17 cellular contexts compared by ENCODE assay signal in the genomic region with DNA sequence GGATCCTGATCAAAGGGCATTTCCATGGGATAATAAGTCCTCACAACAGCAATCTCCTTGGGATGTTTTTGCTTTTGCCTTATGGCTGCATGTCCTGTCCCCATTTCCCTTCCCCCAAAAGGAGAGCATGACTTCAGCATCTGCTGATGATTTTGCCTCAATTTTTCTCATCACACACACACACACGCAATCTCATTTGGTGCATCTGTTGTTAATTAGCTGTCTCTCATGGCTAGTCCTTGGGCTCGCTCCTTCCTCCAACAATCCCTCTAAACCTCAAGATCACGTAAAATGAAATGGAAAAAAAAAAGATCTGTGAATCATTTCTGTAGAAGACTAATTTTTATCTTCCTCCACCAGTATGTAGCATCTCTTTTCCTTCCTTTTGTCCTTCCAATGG.
DNase-seq lines count a peak whose midpoint lies in the region; ATAC-seq and TF ChIP-seq lines count a peak whose summit lies in the region.
"Had no signal": no experiment of that assay in that cellular context is flagged by ENCODE, and none has a peak within 500 bp of the region (broad histone marks: within the 10 kb centered on the region; RNA-seq: fewer than 3 reads in every experiment).

No MANE protein-coding gene starts in this region.

- peak; percentile 38 for DNase-seq in AG20443 (ENCODE audit: low spot score)
- DNase-seq in HCEC 1CT = peak; percentile 37
- DNase-seq in adipocyte (ENCODE audit: low read depth) = peak; percentile 71
- DNase-seq in foreskin fibroblast = peak; percentile 77 to 89
- DNase-seq in OCI-M1 (lab: John Stamatoyannopoulos, UW) = no peak
- no peak for DNase-seq in natural killer cell treated with Interleukin-12 subunit alpha and Interleukin-12 subunit beta and Interleukin-15 and Interleukin-18, amount 100 ng/mL, for 72 hours (ENCODE audit: low spot score)
- DNase-seq: NCI-H1436 treated with DMSO at 0.1 percent for 48 hours, NCI-H2107, NCI-H345, NCI-H526 treated with DMSO at 0.1 percent for 48 hours, PC-9 had no signal

- H3K36me3 Mint-ChIP-seq in natural killer cell treated with Interleukin-12 subunit alpha and Interleukin-12 subunit beta and Interleukin-15 and Interleukin-18, amount 100 ng/mL, for 72 hours = no peaks in the 10 kb centered on the region
- H3K36me3 Mint-ChIP-seq: IgD-negative memory B cell had no signal

- H3K9me3 ChIP-seq in adipocyte (ENCODE audit: control insufficient read depth, low read length) = peaks cover 2% of the 10 kb centered on the region
- H3K9me3 ChIP-seq: A549; BLaER1 treated with 17β-estradiol and CSF1 and Interleukin-3, amounts not matched to agents 10 nM and 100 nM; HAP-1 had no signal

- no peak for TF ChIP-seq CTCF in foreskin fibroblast (IDR thresholded peaks at IDR 0.05; ENCODE audit: low read depth, low read length)

- peaks cover 7% of the 10 kb centered on the region for H3K27me3 ChIP-seq in adipocyte (replicated peaks; ENCODE audit: control insufficient read depth, insufficient read depth, low read length)

- H3K4me3 ChIP-seq in adipocyte (ENCODE audit: low read length) (no peak overlapping the region), foreskin fibroblast (ENCODE audit: low read depth in 1 of 2, low read length in 2 of 2) (no peak overlapping the region)
- H3K4me3 ChIP-seq: A549; BLaER1 treated with 17β-estradiol and CSF1 and Interleukin-3, amounts not matched to agents 10 nM and 100 nM; GM12878; HAP-1; PC-9 had no signal

- no peak for ATAC-seq in natural killer cell treated with Interleukin-12 subunit alpha and Interleukin-12 subunit beta and Interleukin-15 and Interleukin-18, amount 100 ng/mL, for 72 hours
- ATAC-seq in GM21381 (IDR thresholded peaks at IDR 0.05; ENCODE audit: unreplicated experiment) = no peak
- ATAC-seq: A549, GM12878 had no signal

- H3K4me3 Mint-ChIP-seq in natural killer cell treated with Interleukin-12 subunit alpha and Interleukin-12 subunit beta and Interleukin-15 and Interleukin-18, amount 100 ng/mL, for 72 hours = no peak overlapping the region
- H3K4me3 Mint-ChIP-seq: IgD-negative memory B cell had no signal

- no peaks in the 10 kb centered on the region for H3K4me1 ChIP-seq in adipocyte (ENCODE audit: control insufficient read depth, insufficient read depth, low read length)
- H3K4me1 ChIP-seq: HAP-1 had no signal

- H3K9ac ChIP-seq in adipocyte (ENCODE audit: low read length) = no peak overlapping the region
- H3K9ac ChIP-seq: BLaER1 treated with 17β-estradiol and CSF1 and Interleukin-3, amounts not matched to agents 10 nM and 100 nM had no signal

- H3K27ac Mint-ChIP-seq in natural killer cell treated with Interleukin-12 subunit alpha and Interleukin-12 subunit beta and Interleukin-15 and Interleukin-18, amount 100 ng/mL, for 72 hours = no peak overlapping the region
- H3K27ac Mint-ChIP-seq: IgD-negative memory B cell had no signal

- no peaks in the 10 kb centered on the region for H3K9me3 Mint-ChIP-seq in natural killer cell treated with Interleukin-12 subunit alpha and Interleukin-12 subunit beta and Interleukin-15 and Interleukin-18, amount 100 ng/mL, for 72 hours
- H3K9me3 Mint-ChIP-seq: IgD-negative memory B cell had no signal

- H3K4me1 Mint-ChIP-seq in natural killer cell treated with Interleukin-12 subunit alpha and Interleukin-12 subunit beta and Interleukin-15 and Interleukin-18, amount 100 ng/mL, for 72 hours (ENCODE audit: low read depth in 2 of 2) = no peaks in the 10 kb centered on the region

- no peaks in the 10 kb centered on the region for H3K36me3 ChIP-seq in adipocyte (ENCODE audit: control insufficient read depth, insufficient read depth, low read length, severe bottlenecking)
- H3K36me3 ChIP-seq: BLaER1 treated with 17β-estradiol and CSF1 and Interleukin-3, amounts not matched to agents 10 nM and 100 nM; HAP-1 had no signal

- peaks cover 19 to 26% of the 10 kb centered on the region in 2 donors for H3K27me3 Mint-ChIP-seq in natural killer cell treated with Interleukin-12 subunit alpha and Interleukin-12 subunit beta and Interleukin-15 and Interleukin-18, amount 100 ng/mL, for 72 hours
- H3K27me3 Mint-ChIP-seq: IgD-negative memory B cell had no signal

Comparison
In these comparisons a context has a peak if more than half of its experiments do, and no peak if none do; other contexts are left out.
1. DNase-seq: peak in AG20443 (single experiment), HCEC 1CT (single experiment), adipocyte (single experiment) and foreskin fibroblast (2 of 2); none in OCI-M1 (single experiment) and natural killer cell treated with Interleukin-12 subunit alpha and Interleukin-12 subunit beta and Interleukin-15 and Interleukin-18, amount 100 ng/mL, for 72 hours (single experiment).